12 cellular contexts compared by ENCODE assay signal in genomic region chr2:43212931-43213330, GRCh38. TPM values are rescaled to one million over a fixed set of nuclear protein-coding genes. Genes with fewer than 3 reads are reported as not detected.
DNase-seq lines count a peak whose midpoint lies in the region; ATAC-seq, FAIRE-seq and TF ChIP-seq lines count a peak whose summit lies in the region.
"Had no signal": no experiment of that assay in that cellular context is flagged by ENCODE, and none has a peak within 500 bp of the region (broad histone marks: within the 10 kb centered on the region; RNA-seq: fewer than 3 reads in every experiment).

No MANE protein-coding gene starts in this region.

- H3K9me3 ChIP-seq in tibial nerve, result no peaks in the 10 kb centered on the region

- H3K36me3 ChIP-seq in tibial nerve, result no peaks in the 10 kb centered on the region

- peak overlapping the region; percentile 27 for H3K27ac Mint-ChIP-seq in T-helper 2 cell treated with Interferon-gamma antibody and Interleukin-4, amounts not matched to agents 5 μg/mL and 100 μg/mL, for 36 hours
- H3K27ac Mint-ChIP-seq in brain (peak overlapping the region in 3 of 5 experiments; percentile 3 to 47 (median 38)), memory B cell (no peak overlapping the region)

- H3K27me3 ChIP-seq in tibial nerve, result no peaks in the 10 kb centered on the region

- peaks cover 1% of the 10 kb centered on the region for H3K36me3 Mint-ChIP-seq in T-helper 2 cell treated with Interferon-gamma antibody and Interleukin-4, amounts not matched to agents 5 μg/mL and 100 μg/mL, for 36 hours (ENCODE audit: low read depth)
- H3K36me3 Mint-ChIP-seq in brain (no peaks in the 10 kb centered on the region), memory B cell (peaks cover 3% of the 10 kb centered on the region)

- TF ChIP-seq EP300 in tibial nerve (IDR thresholded peaks at IDR 0.05), result peak in 1 of 2 donors; percentile 54

- 73 to 85% methylated on average over 3 of the region's 3 CpGs for WGBS in tibial nerve, 2 donors

- no peaks in the 10 kb centered on the region for H3K9me3 Mint-ChIP-seq in T-helper 2 cell treated with Interferon-gamma antibody and Interleukin-4, amounts not matched to agents 5 μg/mL and 100 μg/mL, for 36 hours
- no peaks in the 10 kb centered on the region for H3K9me3 Mint-ChIP-seq in brain
- no peaks in the 10 kb centered on the region for H3K9me3 Mint-ChIP-seq in memory B cell

- TF ChIP-seq CTCF in brain (conservative IDR thresholded peaks at IDR 0.05) (no peak), tibial nerve (IDR thresholded peaks at IDR 0.05) (no peak)

- H3K27ac ChIP-seq in tibial nerve, result peak overlapping the region in 2 of 4 donors; percentile 30 to 43

- H3K27me3 Mint-ChIP-seq in T-helper 2 cell treated with Interferon-gamma antibody and Interleukin-4, amounts not matched to agents 5 μg/mL and 100 μg/mL, for 36 hours (ENCODE audit: low read depth), result no peaks in the 10 kb centered on the region
- H3K27me3 Mint-ChIP-seq in brain, result no peaks in the 10 kb centered on the region
- no peaks in the 10 kb centered on the region for H3K27me3 Mint-ChIP-seq in memory B cell

- FAIRE-seq in GM19239 (lab: Jason Lieb, UNC), result no peak
- FAIRE-seq: urothelium cell line had no signal

- no peak overlapping the region for H3K4me3 ChIP-seq in tibial nerve

- TF ChIP-seq POLR2A in tibial nerve (IDR thresholded peaks at IDR 0.05), result no peak

- peak; percentile 61 for ATAC-seq in memory B cell (ENCODE audit: low read depth)

- H3K4me1 Mint-ChIP-seq in T-helper 2 cell treated with Interferon-gamma antibody and Interleukin-4, amounts not matched to agents 5 μg/mL and 100 μg/mL, for 36 hours (ENCODE audit: low read depth), result peaks cover 23% of the 10 kb centered on the region
- H3K4me1 Mint-ChIP-seq in brain, result peaks cover 22% of the 10 kb centered on the region
- peaks cover 16% of the 10 kb centered on the region for H3K4me1 Mint-ChIP-seq in memory B cell

- H3K4me3 Mint-ChIP-seq in T-helper 2 cell treated with Interferon-gamma antibody and Interleukin-4, amounts not matched to agents 5 μg/mL and 100 μg/mL, for 36 hours, result no peak overlapping the region
- H3K4me3 Mint-ChIP-seq in brain (no peak overlapping the region), memory B cell (peak overlapping the region; percentile 9)

- peaks cover 0 to 30% (median 15%) of the 10 kb centered on the region in 4 donors for H3K4me1 ChIP-seq in tibial nerve

- no peak for DNase-seq in T-helper 2 cell treated with Interferon-gamma antibody and Interleukin-4, amounts not matched to agents 5 μg/mL and 100 μg/mL, for 36 hours (ENCODE audit: low spot score)
- DNase-seq in T-helper 2 cell (no peak), memory B cell (ENCODE audit: low spot score in 2 of 2) (no peak), tibial nerve (ENCODE audit: low spot score in 2 of 2) (peak; percentile 40 to 68), NCI-H345 (lab: John Stamatoyannopoulos, UW) (no peak), GM19239 (ENCODE audit: insufficient read length, low spot score) (no peak), NCI-H510A treated with DMSO at 0.1 percent for 48 hours (lab: John Stamatoyannopoulos, UW) (no peak)
- DNase-seq: activated CD4-positive, alpha-beta T cell treated with anti-CD3 and anti-CD28 coated beads for 48 hours; mesendoderm; stimulated activated CD4-positive, alpha-beta T cell treated with anti-CD3 and anti-CD28 coated beads, Interleukin-1b, Interleukin-23, amount 100 ng/mL, for 48 hours had no signal

RNA-seq across cellular contexts. Expression of gene ZFP36L2, which starts 13.5 kb away (rescaled TPM):
- 16.1 TPM for polyA plus RNA-seq in brain (ENCODE audit: insufficient read depth, low read depth, low replicate concordance)
- 100 to 1,000 TPM in 3 of 4 donors, 10 to 100 TPM in 1; 90.0 to 141 (median 116) TPM for total RNA-seq in tibial nerve

Comparison
In these comparisons a context has a peak if more than half of its experiments do, and no peak if none do; other contexts are left out.
1. DNase-seq: peak in tibial nerve (2 of 2); none in T-helper 2 cell treated with Interferon-gamma antibody and Interleukin-4, amounts not matched to agents 5 μg/mL and 100 μg/mL, for 36 hours (single experiment), T-helper 2 cell (0 of 5), memory B cell (0 of 2), NCI-H345 (single experiment), GM19239 (single experiment) and NCI-H510A treated with DMSO at 0.1 percent for 48 hours (single experiment).